11 cellular contexts compared by ENCODE assay signal in genomic region chr17:76536511-76537287, GRCh38. TPM values are rescaled to one million over a fixed set of nuclear protein-coding genes. Genes with fewer than 3 reads are reported as not detected.
DNase-seq lines count a peak whose midpoint lies in the region; ATAC-seq and TF ChIP-seq lines count a peak whose summit lies in the region.
"Had no signal": no experiment of that assay in that cellular context is flagged by ENCODE, and none has a peak within 500 bp of the region (broad histone marks: within the 10 kb centered on the region; RNA-seq: fewer than 3 reads in every experiment).

No MANE protein-coding gene starts in this region.

- H3K27me3 Mint-ChIP-seq in CD8-positive, alpha-beta T cell (ENCODE audit: low read depth), result peaks cover 19% of the 10 kb centered on the region
- H3K27me3 Mint-ChIP-seq in MCF 10A (ENCODE audit: insufficient read depth, unreplicated experiment), result no peaks in the 10 kb centered on the region

- no TSS peak for BruUV-seq in MCF 10A (replicated peaks; lab: Mats Ljungman, UMichigan)

- peaks cover 3% of the 10 kb centered on the region for H3K27me3 ChIP-seq in CD8-positive, alpha-beta T cell (ENCODE audit: insufficient read depth, low read length)
- peaks cover 0 to 19% (median 9%) of the 10 kb centered on the region in 3 donors for H3K27me3 ChIP-seq in psoas muscle (ENCODE audit: insufficient read depth in 3 of 3, low read length in 2 of 3)

- no peak for DNase-seq in CD8-positive, alpha-beta T cell
- DNase-seq in MCF 10A (ENCODE audit: unreplicated experiment) (no peak), psoas muscle (no peak), hypothalamus (lab: John Stamatoyannopoulos, UW) (no peak), middle frontal gyrus (ENCODE audit: extremely low spot score, low spot score) (no peak), NCI-H510A treated with DMSO at 0.1 percent for 48 hours (lab: John Stamatoyannopoulos, UW) (no peak)
- DNase-seq: activated CD8-positive, alpha-beta memory T cell treated with anti-CD3 and anti-CD28 coated beads, Interleukin-2, amount 50 U/mL, for 48 hours; CD4-positive, alpha-beta T cell; NCI-H345 had no signal

- intact Hi-C loops in CD8-positive, alpha-beta T cell (cut with DNase I, micrococcal nuclease), result no loop called here
- intact Hi-C loops in MCF 10A (cut with micrococcal nuclease), result no loop called here
- intact Hi-C loops in psoas muscle (cut with DNase I), result no loop called here

- no peak for ATAC-seq in CD8-positive, alpha-beta T cell
- ATAC-seq in psoas muscle (no peak), HG02798 (IDR thresholded peaks at IDR 0.05; ENCODE audit: poor library complexity, unreplicated experiment) (no peak)

- H3K36me3 Mint-ChIP-seq in CD8-positive, alpha-beta T cell, result no peaks in the 10 kb centered on the region
- H3K36me3 Mint-ChIP-seq in MCF 10A (ENCODE audit: insufficient read depth, unreplicated experiment), result no peaks in the 10 kb centered on the region

- no peak overlapping the region for H3K27ac ChIP-seq in CD8-positive, alpha-beta T cell (ENCODE audit: low read depth, low read length)
- peak overlapping the region; percentile 63 for H3K27ac ChIP-seq in psoas muscle

- TF ChIP-seq CTCF in CD8-positive, alpha-beta T cell (IDR thresholded peaks at IDR 0.05), result no peak
- no peak for TF ChIP-seq CTCF in MCF 10A (IDR thresholded peaks at IDR 0.05; ENCODE audit: unreplicated experiment)
- no peak for TF ChIP-seq CTCF in psoas muscle (IDR thresholded peaks at IDR 0.05)

- H3K4me1 ChIP-seq in CD8-positive, alpha-beta T cell (ENCODE audit: insufficient read depth, low read length), result peaks cover 17% of the 10 kb centered on the region
- H3K4me1 ChIP-seq in psoas muscle, result peaks cover 24% of the 10 kb centered on the region

- 50 to 69% (median 66%) methylated on average over 17 to 25 of the region's 25 CpGs for WGBS in psoas muscle, 3 donors

- H3K9me3 ChIP-seq in CD8-positive, alpha-beta T cell (ENCODE audit: low read length), result no peaks in the 10 kb centered on the region
- H3K9me3 ChIP-seq in psoas muscle, result no peaks in the 10 kb centered on the region

- H3K4me3 Mint-ChIP-seq in CD8-positive, alpha-beta T cell, result peak overlapping the region; percentile 37
- no peak overlapping the region for H3K4me3 Mint-ChIP-seq in MCF 10A (ENCODE audit: unreplicated experiment)
- H3K4me3 Mint-ChIP-seq: CD4-positive, alpha-beta T cell had no signal

- CTCF ChIA-PET in CD8-positive, alpha-beta T cell (lab: Charles Lee), result interaction anchor here (1.2 to 1.9 kb wide), 4 partner anchors 9 to 88 kb away, joined by 3 to 14 read pairs (median 6); no protein-coding TSS in a partner anchor
- CTCF ChIA-PET in MCF 10A (lab: Yijun Ruan, JAX), result interaction anchor here (0.7 to 2.0 kb wide), 3 partner anchors 13 to 582 kb away, joined by 3 to 6 read pairs (median 4); no protein-coding TSS in a partner anchor

- peaks cover 12% of the 10 kb centered on the region for H3K4me1 Mint-ChIP-seq in CD8-positive, alpha-beta T cell (ENCODE audit: low read depth)
- peaks cover 11% of the 10 kb centered on the region for H3K4me1 Mint-ChIP-seq in MCF 10A (ENCODE audit: insufficient read depth, unreplicated experiment)

- H3K36me3 ChIP-seq in CD8-positive, alpha-beta T cell (ENCODE audit: insufficient read depth, low read length), result no peaks in the 10 kb centered on the region
- no peaks in the 10 kb centered on the region for H3K36me3 ChIP-seq in psoas muscle (ENCODE audit: insufficient read depth in 1 of 2, low read depth in 1 of 2)

- no peaks in the 10 kb centered on the region for H3K9me3 Mint-ChIP-seq in CD8-positive, alpha-beta T cell
- no peaks in the 10 kb centered on the region for H3K9me3 Mint-ChIP-seq in MCF 10A (ENCODE audit: unreplicated experiment)
- H3K9me3 Mint-ChIP-seq: CD4-positive, alpha-beta T cell had no signal

- H3K27ac Mint-ChIP-seq in CD8-positive, alpha-beta T cell, result no peak overlapping the region
- H3K27ac Mint-ChIP-seq in MCF 10A (ENCODE audit: low read depth, unreplicated experiment), result peak overlapping the region; percentile 51
- H3K27ac Mint-ChIP-seq: CD4-positive, alpha-beta T cell had no signal

- no peak overlapping the region for H3K4me3 ChIP-seq in CD8-positive, alpha-beta T cell (ENCODE audit: low read depth, low read length)
- H3K4me3 ChIP-seq in iPS-11a (ENCODE audit: low read depth, low read length), result peak overlapping the region; percentile 27
- peak overlapping the region; percentile 65 for H3K4me3 ChIP-seq in psoas muscle

- POLR2A ChIA-PET in CD8-positive, alpha-beta T cell (lab: Charles Lee), result interaction anchor here (0.8 to 1.7 kb wide), 2 partner anchors 21 to 134 kb away, joined by 4 to 6 read pairs; no protein-coding TSS in a partner anchor
- POLR2A ChIA-PET in MCF 10A (lab: Yijun Ruan, JAX), result interaction anchor here (1.7 kb wide), 1 partner anchor 21 kb away, joined by 4 read pairs; no protein-coding TSS in a partner anchor

RNA-seq across cellular contexts. Expression of gene CYGB, which starts 0.8 kb away (rescaled TPM):
- total RNA-seq in CD8-positive, alpha-beta T cell, result under 1 TPM; 0.47 to 0.57 TPM
- not detected in 2 replicates for total RNA-seq in MCF 10A (2022)
- total RNA-seq in psoas muscle, result 10 to 100 TPM in 3 of 4 donors, 1 to 10 TPM in 1; 9.5 to 14.6 (median 11.9) TPM
- polyA plus RNA-seq in psoas muscle, result 10 to 100 TPM in 1 of 3 donors, 1 to 10 TPM in 2; 6.4 to 12.6 (median 8.1) TPM
- total RNA-seq: CD4-positive, alpha-beta T cell had no signal

RNA-seq across cellular contexts. Expression of gene PRCD, which starts 3.1 kb away (rescaled TPM):
- total RNA-seq in CD8-positive, alpha-beta T cell, result not detected
- total RNA-seq in MCF 10A (2022) (not detected in 2 replicates), psoas muscle (1 to 10 TPM in 2 of 4 donors, under 1 TPM in 2; 0.18 to 1.7 (median 1.0) TPM)
- 1 to 10 TPM; 1.2 to 1.6 (median 1.3) TPM for polyA plus RNA-seq in psoas muscle
- total RNA-seq: CD4-positive, alpha-beta T cell had no signal

RNA-seq across cellular contexts. Expression of gene RHBDF2, which starts 35.5 kb away (rescaled TPM):
- total RNA-seq in CD8-positive, alpha-beta T cell, result 10 to 100 TPM; 45.4 to 46.2 TPM
- 17.5 and 33.4 TPM in 2 replicates for total RNA-seq in MCF 10A (2022)
- 10 to 100 TPM in 3 of 4 donors, 1 to 10 TPM in 1; 6.6 to 23.1 (median 12.4) TPM for total RNA-seq in psoas muscle
- 10 to 100 TPM; 11.2 to 14.7 (median 13.9) TPM for polyA plus RNA-seq in psoas muscle

RNA-seq across cellular contexts. Expression of gene ST6GALNAC2, which starts 49.0 kb away (rescaled TPM):
- total RNA-seq in CD8-positive, alpha-beta T cell, result 1 to 10 TPM in 1 of 2 experiments, under 1 TPM in 1; 0.50 to 1.7 TPM
- total RNA-seq in MCF 10A (2022) (5.0 and 7.7 TPM in 2 replicates), psoas muscle (10 to 100 TPM in 3 of 4 donors, 1 to 10 TPM in 1; 8.1 to 17.8 (median 13.0) TPM)
- 1 to 10 TPM; 1.2 to 8.7 (median 7.6) TPM for polyA plus RNA-seq in psoas muscle
